In the genomic region with DNA sequence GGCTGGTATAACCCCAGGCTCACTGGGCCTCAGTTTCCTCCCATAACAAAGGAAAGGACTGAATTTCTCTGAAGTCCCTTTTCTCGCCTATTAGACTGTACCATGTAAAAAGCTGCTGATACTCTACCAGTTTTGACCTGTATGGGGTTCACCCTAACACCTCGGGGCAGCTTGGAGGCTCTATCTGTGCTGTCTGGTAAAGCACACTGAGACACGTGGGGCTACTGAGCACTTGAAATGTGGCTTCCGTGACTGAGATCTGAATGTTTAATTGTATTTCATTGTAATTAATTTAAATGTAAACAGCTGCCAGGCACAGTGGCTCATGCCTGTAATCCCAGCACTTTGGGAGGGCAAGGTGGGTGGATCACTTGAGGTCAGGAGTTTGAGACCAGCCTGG, we compare ENCODE assay signal across 29 cellular contexts. TPM values are rescaled to one million over a fixed set of nuclear protein-coding genes. Genes with fewer than 3 reads are reported as not detected.
"Had no signal": no experiment of that assay in that cellular context is flagged by ENCODE, and none has a peak within 500 bp of the region (broad histone marks: within the 10 kb centered on the region; RNA-seq: fewer than 3 reads in every experiment).

No MANE protein-coding gene starts in this region.

- DNase-seq: activated CD4-positive, alpha-beta T cell treated with anti-CD3 and anti-CD28 coated beads, Interleukin-2, amount 10 ng/mL, durations not matched to agents 24 days and 14 days; activated CD4-positive, alpha-beta T cell treated with anti-CD3 and anti-CD28 coated beads, Interleukin-2, amount 50 U/mL, for 4 hours; activated CD8-positive, alpha-beta T cell treated with anti-CD3 and anti-CD28 coated beads for 36 hours; activated effector memory CD4-positive, alpha-beta T cell treated with anti-CD3 and anti-CD28 coated beads, Interleukin-2, amount 50 U/mL, for 16 hours; activated naive CD4-positive, alpha-beta T cell; activated naive CD4-positive, alpha-beta T cell treated with anti-CD3 and anti-CD28 coated beads, Interleukin-2, amount 50 U/mL, for 16 hours; activated naive CD8-positive, alpha-beta T cell treated with anti-CD3 and anti-CD28 coated beads for 36 hours; activated T-cell treated with anti-CD3 and anti-CD28 coated beads, Interleukin-2, amount 50 U/mL, for 1 hour; activated T-cell treated with anti-CD3 and anti-CD28 coated beads, Interleukin-2, amount 50 U/mL, for 72 hours; amniotic stem cell; aorta; NCI-H1092 treated with DMSO at 0.1 percent for 48 hours; NCI-H1417 treated with DMSO at 0.1 percent for 48 hours; NCI-H187 treated with DMSO at 0.1 percent for 48 hours; NCI-H2081; NCI-H2171 treated with DMSO at 0.1 percent for 48 hours; NCI-H2227 treated with DMSO at 0.1 percent for 48 hours; NCI-H446 treated with DMSO at 0.1 percent for 48 hours; NCI-H524 treated with DMSO at 0.1 percent for 48 hours; NCI-H748 treated with DMSO at 0.1 percent for 48 hours; NK-92 treated with Interleukin-12 subunit alpha and Interleukin-12 subunit beta, amount 100 ng/mL, for 24 hours; PC-9; SIG-M5 had no signal

- H3K36me3 Mint-ChIP-seq: activated naive CD8-positive, alpha-beta T cell treated with anti-CD3 and anti-CD28 coated beads for 36 hours had no signal

- H3K4me1 Mint-ChIP-seq: activated CD4-positive, alpha-beta T cell treated with anti-CD3 and anti-CD28 coated beads, Interleukin-2, amount 10 ng/mL, durations not matched to agents 24 days and 14 days; activated naive CD8-positive, alpha-beta T cell treated with anti-CD3 and anti-CD28 coated beads for 36 hours; activated T-helper 17 cell treated with anti-CD3 and anti-CD28 coated beads, Interleukin-2, amount 50 U/mL, for 72 hours; central memory CD8-positive, alpha-beta T cell had no signal

- H3K9me3 Mint-ChIP-seq: activated CD8-positive, alpha-beta T cell treated with anti-CD3 and anti-CD28 coated beads for 36 hours; activated naive CD8-positive, alpha-beta T cell treated with anti-CD3 and anti-CD28 coated beads for 36 hours; activated T-cell treated with anti-CD3 and anti-CD28 coated beads, Interleukin-2, amount 50 U/mL, for 72 hours; activated T-helper 17 cell treated with anti-CD3 and anti-CD28 coated beads, Interleukin-2, amount 50 U/mL, for 72 hours; central memory CD8-positive, alpha-beta T cell; T-helper 1 cell treated with Interleukin-12 subunit alpha and Interleukin-12 subunit beta and Interleukin-4 antibody, amounts not matched to agents 30 μg/mL and 1 μg/mL, for 36 hours; T-helper 2 cell treated with Interferon-gamma antibody and Interleukin-4, amounts not matched to agents 5 μg/mL and 100 μg/mL, for 36 hours had no signal

- ATAC-seq: activated CD8-positive, alpha-beta T cell treated with anti-CD3 and anti-CD28 coated beads for 36 hours; activated T-cell treated with anti-CD3 and anti-CD28 coated beads, Interleukin-2, amount 50 U/mL, for 72 hours; activated T-helper 17 cell treated with anti-CD3 and anti-CD28 coated beads, Interleukin-2, amount 50 U/mL, for 72 hours; K562; Right ventricle myocardium inferior had no signal

- H3K4me3 Mint-ChIP-seq: activated CD4-positive, alpha-beta T cell treated with anti-CD3 and anti-CD28 coated beads, Interleukin-2, amount 10 ng/mL, durations not matched to agents 24 days and 14 days; activated CD8-positive, alpha-beta T cell treated with anti-CD3 and anti-CD28 coated beads for 36 hours; activated naive CD8-positive, alpha-beta T cell treated with anti-CD3 and anti-CD28 coated beads for 36 hours; activated T-cell treated with anti-CD3 and anti-CD28 coated beads, Interleukin-2, amount 50 U/mL, for 72 hours; activated T-helper 17 cell treated with anti-CD3 and anti-CD28 coated beads, Interleukin-2, amount 50 U/mL, for 72 hours; central memory CD8-positive, alpha-beta T cell; T-helper 1 cell treated with Interleukin-12 subunit alpha and Interleukin-12 subunit beta and Interleukin-4 antibody, amounts not matched to agents 30 μg/mL and 1 μg/mL, for 36 hours; T-helper 2 cell treated with Interferon-gamma antibody and Interleukin-4, amounts not matched to agents 5 μg/mL and 100 μg/mL, for 36 hours had no signal

- H3K27ac Mint-ChIP-seq: activated CD4-positive, alpha-beta T cell treated with anti-CD3 and anti-CD28 coated beads, Interleukin-2, amount 10 ng/mL, durations not matched to agents 24 days and 14 days; activated CD8-positive, alpha-beta T cell treated with anti-CD3 and anti-CD28 coated beads for 36 hours; activated naive CD8-positive, alpha-beta T cell treated with anti-CD3 and anti-CD28 coated beads for 36 hours; activated T-cell treated with anti-CD3 and anti-CD28 coated beads, Interleukin-2, amount 50 U/mL, for 72 hours; activated T-helper 17 cell treated with anti-CD3 and anti-CD28 coated beads, Interleukin-2, amount 50 U/mL, for 72 hours; T-helper 1 cell treated with Interleukin-12 subunit alpha and Interleukin-12 subunit beta and Interleukin-4 antibody, amounts not matched to agents 30 μg/mL and 1 μg/mL, for 36 hours; T-helper 2 cell treated with Interferon-gamma antibody and Interleukin-4, amounts not matched to agents 5 μg/mL and 100 μg/mL, for 36 hours had no signal

RNA-seq across cellular contexts. Expression of gene BMP7, which starts 24.0 kb away (rescaled TPM):
- polyA plus RNA-seq: aorta, K562 had no signal
